Comparison of ENCODE assay signal across 12 cellular contexts in genomic region chr6:125014157-125014957, GRCh38. TPM values are rescaled to one million over a fixed set of nuclear protein-coding genes. Genes with fewer than 3 reads are reported as not detected.
DNase-seq lines count a peak whose midpoint lies in the region; ATAC-seq, FAIRE-seq and TF ChIP-seq lines count a peak whose summit lies in the region.
"Had no signal": no experiment of that assay in that cellular context is flagged by ENCODE, and none has a peak within 500 bp of the region (broad histone marks: within the 10 kb centered on the region; RNA-seq: fewer than 3 reads in every experiment).

No MANE protein-coding gene starts in this region.

- H3K36me3 ChIP-seq in left ventricle myocardium inferior (no peaks in the 10 kb centered on the region), Panc1 (ENCODE audit: control insufficient read depth, insufficient read depth, low read length) (no peaks in the 10 kb centered on the region), kidney (ENCODE audit: control insufficient read depth in 1 of 2, insufficient read depth in 2 of 2, low read length in 2 of 2) (no peaks in the 10 kb centered on the region)

- no peak for TF ChIP-seq CTCF in left ventricle myocardium inferior (IDR thresholded peaks at IDR 0.05; ENCODE audit: borderline replicate concordance)
- no peak for TF ChIP-seq CTCF in Panc1 (IDR thresholded peaks at IDR 0.05)
- TF ChIP-seq CTCF in fibroblast of the aortic adventitia (IDR thresholded peaks at IDR 0.05; ENCODE audit: insufficient read depth, low read length) = no peak
- TF ChIP-seq CTCF in kidney (IDR thresholded peaks at IDR 0.05; ENCODE audit: borderline replicate concordance, extremely low read depth, insufficient read depth) = no peak

- DNase-seq in Right ventricle myocardium superior (no peak), left ventricle myocardium inferior (no peak), Panc1 (ENCODE audit: low read depth, low spot score) (no peak), fibroblast of the aortic adventitia (ENCODE audit: low read depth) (peak; percentile 88), kidney (no peak), DMS 273 (lab: John Stamatoyannopoulos, UW; ENCODE audit: unreplicated experiment) (no peak), caudate nucleus (lab: John Stamatoyannopoulos, UW) (no peak)
- DNase-seq: esophagus squamous epithelium, midbrain had no signal

- POLR2A ChIA-PET in Panc1 (lab: Charles Lee) = no interaction called here

- no peak overlapping the region for H3K9ac ChIP-seq in kidney (ENCODE audit: low read length in 2 of 2)

- CTCF ChIA-PET in Panc1 (lab: Charles Lee) = no interaction called here

- ATAC-seq in Right ventricle myocardium superior (ENCODE audit: poor library complexity) (peak; percentile 56), Panc1 (no peak), HG03045 (IDR thresholded peaks at IDR 0.05; ENCODE audit: unreplicated experiment) (no peak)
- ATAC-seq: activated CD4-positive, CD25-positive, alpha-beta regulatory T cell treated with anti-CD3 and anti-CD28 coated beads, Interleukin-2, amount 50 U/mL, for 24 hours had no signal

- no TSS peak for BruUV-seq in Panc1 (replicated peaks; lab: Mats Ljungman, UMichigan)

- in situ Hi-C loops in Panc1 (cut with HindIII; ENCODE audit: low pct_unique_long_range_greater_than_20kb, low sequenced_read_pairs) = no loop called here

- H3K27ac ChIP-seq in left ventricle myocardium inferior (replicated peaks) = no peak overlapping the region
- peak overlapping the region; percentile 82; the same call in 1 of the 2 replicates for H3K27ac ChIP-seq in Panc1 (ENCODE audit: low read length)
- H3K27ac ChIP-seq in kidney (ENCODE audit: low read depth in 2 of 2, low read length in 2 of 2) = no peak overlapping the region
- no peak overlapping the region for H3K27ac ChIP-seq in caudate nucleus (ENCODE audit: low read depth, low read length)
- H3K27ac ChIP-seq: esophagus squamous epithelium had no signal

- intact Hi-C loops in Right ventricle myocardium superior (cut with DNase I) = no loop called here
- intact Hi-C loops in left ventricle myocardium inferior (cut with micrococcal nuclease) = no loop called here
- intact Hi-C loops in Panc1 (cut with micrococcal nuclease; ENCODE audit: unreplicated experiment) = no loop called here
- intact Hi-C loops in kidney (cut with DNase I) = no loop called here

- H3K4me1 ChIP-seq in left ventricle myocardium inferior (peaks cover 18% of the 10 kb centered on the region), Panc1 (ENCODE audit: control insufficient read depth, insufficient read depth, low read length) (peaks cover 3% of the 10 kb centered on the region; the same call in 1 of the 2 replicates), kidney (ENCODE audit: control insufficient read depth in 1 of 2, insufficient read depth in 1 of 2, low read depth in 1 of 2, low read length in 2 of 2) (no peaks in the 10 kb centered on the region)

- no peak for FAIRE-seq in kidney (lab: Jason Lieb, UNC)

- H3K4me3 ChIP-seq in left ventricle myocardium inferior (no peak overlapping the region), Panc1 (ENCODE audit: low read depth in 2 of 2, low read length in 2 of 2) (no peak overlapping the region), fibroblast of the aortic adventitia (ENCODE audit: low read depth, low read length) (no peak overlapping the region), kidney (ENCODE audit: low read length in 2 of 2) (no peak overlapping the region)
- H3K4me3 ChIP-seq: esophagus squamous epithelium had no signal

- H3K27me3 ChIP-seq in left ventricle myocardium inferior (ENCODE audit: low read depth) = no peaks in the 10 kb centered on the region
- no peaks in the 10 kb centered on the region for H3K27me3 ChIP-seq in Panc1 (ENCODE audit: control insufficient read depth, insufficient read depth, low read length)
- H3K27me3 ChIP-seq: esophagus squamous epithelium had no signal

- no peaks in the 10 kb centered on the region for H3K9me3 ChIP-seq in left ventricle myocardium inferior (replicated peaks)
- no peaks in the 10 kb centered on the region for H3K9me3 ChIP-seq in Panc1 (ENCODE audit: control insufficient read depth, insufficient read depth, low read depth, low read length)
- no peaks in the 10 kb centered on the region for H3K9me3 ChIP-seq in kidney (ENCODE audit: control insufficient read depth in 1 of 2, low read length in 2 of 2)
- H3K9me3 ChIP-seq: esophagus squamous epithelium had no signal

RNA-seq across cellular contexts. Expression of gene RNF217, which starts 52.1 kb away (rescaled TPM):
- total RNA-seq in Right ventricle myocardium superior (9.0 TPM), left ventricle myocardium inferior (14.1 TPM), Panc1 (2021; ENCODE audit: unreplicated experiment) (37.7 TPM), fibroblast of the aortic adventitia (ENCODE audit: low replicate concordance) (24.9 and 25.3 TPM in 2 replicates), kidney (18.7 TPM)
- polyA plus RNA-seq in Panc1 (2012; ENCODE audit: insufficient read length) = 10.8 TPM
- polyA plus RNA-seq in kidney (ENCODE audit: insufficient read depth, low read depth, low replicate concordance) = 3.1 TPM
- total RNA-seq: HT-29 had no signal
